ENCODE assay signal across 25 cellular contexts in the genomic region with DNA sequence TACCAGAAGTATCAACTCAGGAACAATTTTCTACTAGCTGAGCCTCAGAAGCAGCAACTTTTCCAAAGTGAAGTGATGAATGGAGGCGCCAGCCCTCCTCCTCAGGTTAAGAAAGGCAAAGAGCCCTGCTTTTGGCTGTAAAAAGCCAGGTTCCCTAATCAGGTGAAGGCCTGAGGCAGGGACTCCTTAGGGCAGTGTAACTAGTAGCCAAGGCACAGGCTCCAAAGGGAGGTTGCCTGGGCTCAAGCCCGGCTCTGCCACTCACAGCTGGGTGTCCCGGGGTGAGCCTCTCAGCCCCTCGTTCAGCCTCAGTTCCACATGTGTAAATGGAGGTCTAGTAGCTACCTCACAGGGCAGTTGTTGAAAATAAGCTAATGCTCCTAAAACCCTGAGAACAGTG. TPM values are rescaled to one million over a fixed set of nuclear protein-coding genes. Genes with fewer than 3 reads are reported as not detected.
A peak's percentile ranks its signal among the peaks of the same experiment; 100 is the strongest.
DNase-seq lines count a peak whose midpoint lies in the region; ATAC-seq, FAIRE-seq and TF ChIP-seq lines count a peak whose summit lies in the region.
"Had no signal": no experiment of that assay in that cellular context is flagged by ENCODE, and none has a peak within 500 bp of the region (broad histone marks: within the 10 kb centered on the region; RNA-seq: fewer than 3 reads in every experiment).

No MANE protein-coding gene starts in this region.

- H2AFZ ChIP-seq in fibroblast of lung (ENCODE audit: low read length): no peak overlapping the region

- in situ Hi-C loops in brain microvascular endothelial cell (cut with HindIII; ENCODE audit: low pct_ligation_motif_present, low sequenced_read_pairs): no loop called here

- DNase-seq in A549 (ENCODE audit: low read depth in 1 of 2, low spot score in 1 of 2) (peak in 1 of 2 experiments; percentile 15), H7 (peak; percentile 55), fibroblast of lung (ENCODE audit: low read depth in 2 of 2) (no peak), spleen (peak; percentile 30), brain microvascular endothelial cell (no peak), COR-L47 (lab: John Stamatoyannopoulos, UW) (no peak)
- no peak for DNase-seq in activated T-cell treated with anti-CD3 and anti-CD28 coated beads, Interleukin-2, amount 50 U/mL, for 24 hours
- DNase-seq in naive thymus-derived CD4-positive, alpha-beta T cell: no peak
- DNase-seq: activated CD8-positive, alpha-beta T cell treated with anti-CD3 and anti-CD28 coated beads, Interleukin-2, amount 10 ng/mL, durations not matched to agents 7 days and 5 days; AML-193; amniotic stem cell; Calu3; effector memory CD4-positive, alpha-beta T cell; GF-D8; hypothalamus; NCI-H187; NCI-H446; NK-92 treated with Interleukin-12 subunit alpha and Interleukin-12 subunit beta, amount 100 ng/mL, for 24 hours had no signal

- no peak overlapping the region; the same call in 2 of the 3 replicates for H3K4me3 ChIP-seq in A549
- H3K4me3 ChIP-seq in H7 (ENCODE audit: insufficient read depth, low read depth, low read length): no peak overlapping the region
- no peak overlapping the region for H3K4me3 ChIP-seq in fibroblast of lung (replicated peaks in 1 of 4; ENCODE audit: control extremely low read depth in 1 of 4, insufficient read depth in 1 of 4, low read depth in 3 of 4, low read length in 4 of 4)
- no peak overlapping the region for H3K4me3 ChIP-seq in spleen
- no peak overlapping the region for H3K4me3 ChIP-seq in brain microvascular endothelial cell (ENCODE audit: low read depth, low read length)
- no peak overlapping the region for H3K4me3 ChIP-seq in naive thymus-derived CD4-positive, alpha-beta T cell (ENCODE audit: low read length)
- H3K4me3 ChIP-seq: uterus had no signal

- POLR2A ChIA-PET in A549 (lab: Yijun Ruan, JAX): interaction anchor here (1.4 to 1.5 kb wide), 2 partner anchors 11 to 32 kb away, joined by 3 to 4 read pairs; no protein-coding TSS in a partner anchor
- POLR2A ChIA-PET in naive thymus-derived CD4-positive, alpha-beta T cell (lab: Charles Lee): no interaction called here

- TF ChIP-seq EP300 in A549 (IDR thresholded peaks at IDR 0.05): no peak

- no peak for FAIRE-seq in A549 (lab: Jason Lieb, UNC)
- FAIRE-seq: GM12892, H1 had no signal

- peaks cover 98% of the 10 kb centered on the region for H3K4me1 ChIP-seq in A549
- H3K4me1 ChIP-seq in fibroblast of lung (ENCODE audit: control insufficient read depth, extremely low read depth, insufficient read depth, low read length): peaks cover 12% of the 10 kb centered on the region
- peaks cover 9 to 33% (median 22%) of the 10 kb centered on the region in 6 donors for H3K4me1 ChIP-seq in spleen
- peaks cover 0 to 16% of the 10 kb centered on the region in 2 donors for H3K4me1 ChIP-seq in naive thymus-derived CD4-positive, alpha-beta T cell (ENCODE audit: control insufficient read depth in 2 of 2, insufficient read depth in 2 of 2, low read length in 2 of 2)
- H3K4me1 ChIP-seq: uterus had no signal

- H3K36me3 ChIP-seq in H7 (replicated peaks; ENCODE audit: control insufficient read depth, insufficient read depth, low read length): no peaks in the 10 kb centered on the region
- no peaks in the 10 kb centered on the region for H3K36me3 ChIP-seq in fibroblast of lung (ENCODE audit: control insufficient read depth, insufficient read depth, low read length)
- H3K36me3 ChIP-seq in spleen: no peaks in the 10 kb centered on the region
- H3K36me3 ChIP-seq in brain microvascular endothelial cell (replicated peaks): no peaks in the 10 kb centered on the region
- no peaks in the 10 kb centered on the region for H3K36me3 ChIP-seq in naive thymus-derived CD4-positive, alpha-beta T cell (ENCODE audit: control insufficient read depth in 2 of 3, insufficient read depth in 3 of 3, low read length in 3 of 3)
- H3K36me3 ChIP-seq: uterus had no signal

- CTCF ChIA-PET in A549 (lab: Yijun Ruan, JAX): interaction anchor here (0.7 to 9.2 kb wide), 15 partner anchors 7 to 289 kb away, joined by 3 to 207 read pairs (median 5); no protein-coding TSS in a partner anchor
- CTCF ChIA-PET in naive thymus-derived CD4-positive, alpha-beta T cell (lab: Charles Lee): interaction anchor here (0.6 to 1.2 kb wide), 2 partner anchors 9 to 48 kb away, joined by 3 to 4 read pairs; no protein-coding TSS in a partner anchor

- no peaks in the 10 kb centered on the region for H3K9me3 ChIP-seq in A549
- H3K9me3 ChIP-seq in fibroblast of lung (ENCODE audit: control insufficient read depth, insufficient read depth, low read depth, low read length): no peaks in the 10 kb centered on the region
- H3K9me3 ChIP-seq in spleen: no peaks in the 10 kb centered on the region
- no peaks in the 10 kb centered on the region for H3K9me3 ChIP-seq in naive thymus-derived CD4-positive, alpha-beta T cell (ENCODE audit: control insufficient read depth in 2 of 3, low read length in 3 of 3)
- H3K9me3 ChIP-seq: uterus had no signal

- H3K27ac ChIP-seq in A549 (peak overlapping the region; percentile 85 to 98), fibroblast of lung (ENCODE audit: insufficient read depth, low read length) (no peak overlapping the region), spleen (no peak overlapping the region), brain microvascular endothelial cell (no peak overlapping the region)
- H3K27ac ChIP-seq in naive thymus-derived CD4-positive, alpha-beta T cell (ENCODE audit: low read depth, low read length): no peak overlapping the region
- H3K27ac ChIP-seq: RWPE1 had no signal

- intact Hi-C loops in spleen (cut with DNase I; ENCODE audit: low total_unique reads): no loop called here
- intact Hi-C loops in naive thymus-derived CD4-positive, alpha-beta T cell (cut with micrococcal nuclease): no loop called here

- no peak overlapping the region for H3K27ac Mint-ChIP-seq in activated T-cell treated with anti-CD3 and anti-CD28 coated beads, Interleukin-2, amount 50 U/mL, for 24 hours
- H3K27ac Mint-ChIP-seq in naive thymus-derived CD4-positive, alpha-beta T cell: no peak overlapping the region
- H3K27ac Mint-ChIP-seq: activated CD8-positive, alpha-beta T cell treated with anti-CD3 and anti-CD28 coated beads, Interleukin-2, amount 10 ng/mL, durations not matched to agents 7 days and 5 days; activated T-helper 2 cell treated with anti-CD3 and anti-CD28 coated beads, Interferon-gamma antibody, Interleukin-2, Interleukin-4, amounts not matched to agents 10 μg/mL and 5 μg/mL and 100 μg/mL, durations not matched to agents 14 hours and 24 hours and 36 hours; IgD-negative memory B cell; stimulated activated effector memory CD8-positive, alpha-beta T cell treated with anti-CD3 and anti-CD28 coated beads, Interleukin-12 subunit alpha, Interleukin-12 subunit beta, amount 100 ng/mL, for 72 hours had no signal

- TF ChIP-seq POLR2A in A549 (IDR thresholded peaks at IDR 0.05; ENCODE audit: low read length) (no peak), spleen (IDR thresholded peaks at IDR 0.05) (no peak)

- H3K27me3 Mint-ChIP-seq in activated T-cell treated with anti-CD3 and anti-CD28 coated beads, Interleukin-2, amount 50 U/mL, for 24 hours: peaks cover 36% of the 10 kb centered on the region
- peaks cover 8 to 30% (median 22%) of the 10 kb centered on the region in 5 donors for H3K27me3 Mint-ChIP-seq in naive thymus-derived CD4-positive, alpha-beta T cell

- TF ChIP-seq CTCF in A549 (IDR thresholded peaks at IDR 0.05) (no peak), fibroblast of lung (conservative IDR thresholded peaks at IDR 0.05 in 1 of 2, IDR thresholded peaks at IDR 0.05 in 1 of 2; ENCODE audit: low read depth in 1 of 2, low read length in 2 of 2) (no peak), spleen (IDR thresholded peaks at IDR 0.05 in 8 of 11, conservative IDR thresholded peaks at IDR 0.05 in 3 of 11) (no peak), brain microvascular endothelial cell (IDR thresholded peaks at IDR 0.05; ENCODE audit: low read depth, low read length, missing control alignments) (no peak)

- H3K79me2 ChIP-seq in fibroblast of lung (ENCODE audit: control insufficient read depth, insufficient read depth, low read length): no peaks in the 10 kb centered on the region

- no peaks in the 10 kb centered on the region for H4K20me1 ChIP-seq in fibroblast of lung (ENCODE audit: control insufficient read depth, extremely low read depth, insufficient read depth, low read length)

- 67% methylated on average over 4 of the region's 4 CpGs for WGBS in A549 (ENCODE audit: missing lambda C conversion rate)
- WGBS in spleen, 5 donors: 71 to 93% (median 84%) methylated on average over 4 of the region's 4 CpGs

- H3K36me3 Mint-ChIP-seq in activated T-cell treated with anti-CD3 and anti-CD28 coated beads, Interleukin-2, amount 50 U/mL, for 24 hours (ENCODE audit: low read depth): no peaks in the 10 kb centered on the region
- no peaks in the 10 kb centered on the region for H3K36me3 Mint-ChIP-seq in naive thymus-derived CD4-positive, alpha-beta T cell
- H3K36me3 Mint-ChIP-seq: IgD-negative memory B cell had no signal

- H3K27me3 ChIP-seq in H7 (ENCODE audit: control insufficient read depth, insufficient read depth, low read length): no peaks in the 10 kb centered on the region
- H3K27me3 ChIP-seq in fibroblast of lung (ENCODE audit: control insufficient read depth, insufficient read depth, low read length): no peaks in the 10 kb centered on the region
- peaks cover 0 to 40% (median 0%) of the 10 kb centered on the region in 7 donors for H3K27me3 ChIP-seq in spleen (replicated peaks in 1 of 7)
- no peaks in the 10 kb centered on the region for H3K27me3 ChIP-seq in brain microvascular endothelial cell (replicated peaks)
- no peaks in the 10 kb centered on the region for H3K27me3 ChIP-seq in naive thymus-derived CD4-positive, alpha-beta T cell (ENCODE audit: control insufficient read depth in 2 of 2, insufficient read depth in 2 of 2, low read length in 2 of 2)
- H3K27me3 ChIP-seq: uterus had no signal

- H3K9ac ChIP-seq in fibroblast of lung (ENCODE audit: insufficient read depth, low read length): no peak overlapping the region

- ATAC-seq in A549: peak in 1 of 2 experiments; percentile 1; a peak in 2 of 6 replicates
- no peak for ATAC-seq in naive thymus-derived CD4-positive, alpha-beta T cell
- ATAC-seq: activated CD8-positive, alpha-beta T cell treated with anti-CD3 and anti-CD28 coated beads, Interleukin-2, amount 10 ng/mL, durations not matched to agents 7 days and 5 days; stimulated activated effector memory CD8-positive, alpha-beta T cell treated with anti-CD3 and anti-CD28 coated beads, Interleukin-12 subunit alpha, Interleukin-12 subunit beta, amount 100 ng/mL, for 72 hours had no signal

- peaks cover 39% of the 10 kb centered on the region for H3K4me1 Mint-ChIP-seq in activated T-cell treated with anti-CD3 and anti-CD28 coated beads, Interleukin-2, amount 50 U/mL, for 24 hours (ENCODE audit: low read depth)
- peaks cover 9 to 46% (median 31%) of the 10 kb centered on the region in 7 donors for H3K4me1 Mint-ChIP-seq in naive thymus-derived CD4-positive, alpha-beta T cell

- TF ChIP-seq RAD21 in A549 (conservative IDR thresholded peaks at IDR 0.05 in 1 of 2, IDR thresholded peaks at IDR 0.05 in 1 of 2): no peak

- H3K4me2 ChIP-seq in A549 (peak overlapping the region; percentile 92), fibroblast of lung (ENCODE audit: extremely low read depth, insufficient read depth, low read length) (peak overlapping the region; percentile 30)

- no peak overlapping the region for H3K4me3 Mint-ChIP-seq in activated T-cell treated with anti-CD3 and anti-CD28 coated beads, Interleukin-2, amount 50 U/mL, for 24 hours
- no peak overlapping the region for H3K4me3 Mint-ChIP-seq in naive thymus-derived CD4-positive, alpha-beta T cell
- H3K4me3 Mint-ChIP-seq: activated CD8-positive, alpha-beta T cell treated with anti-CD3 and anti-CD28 coated beads, Interleukin-2, amount 10 ng/mL, durations not matched to agents 7 days and 5 days; IgD-negative memory B cell; stimulated activated effector memory CD8-positive, alpha-beta T cell treated with anti-CD3 and anti-CD28 coated beads, Interleukin-12 subunit alpha, Interleukin-12 subunit beta, amount 100 ng/mL, for 72 hours had no signal

- H3K9me3 Mint-ChIP-seq in activated T-cell treated with anti-CD3 and anti-CD28 coated beads, Interleukin-2, amount 50 U/mL, for 24 hours: no peaks in the 10 kb centered on the region
- no peaks in the 10 kb centered on the region for H3K9me3 Mint-ChIP-seq in naive thymus-derived CD4-positive, alpha-beta T cell
- H3K9me3 Mint-ChIP-seq: activated T-helper 2 cell treated with anti-CD3 and anti-CD28 coated beads, Interferon-gamma antibody, Interleukin-2, Interleukin-4, amounts not matched to agents 10 μg/mL and 5 μg/mL and 100 μg/mL, durations not matched to agents 14 hours and 24 hours and 36 hours; IgD-negative memory B cell; stimulated activated effector memory CD8-positive, alpha-beta T cell treated with anti-CD3 and anti-CD28 coated beads, Interleukin-12 subunit alpha, Interleukin-12 subunit beta, amount 100 ng/mL, for 72 hours had no signal

RNA-seq across cellular contexts. Expression of a gene that starts 19.5 kb away (rescaled TPM):
- 164 and 188 TPM in 2 replicates for polyA plus RNA-seq in A549 (2011; rRNA removed)
- 177 and 263 TPM in 2 replicates for polyA plus RNA-seq in A549 (2012; cell fraction: cytosol; rRNA removed)
- polyA plus RNA-seq in A549 (2012; cell fraction: nucleus; rRNA removed): 271 and 323 TPM in 2 replicates
- polyA plus RNA-seq in A549 (2017; fragmentation: RNase III; extraction: RNeasy Plus Mini Kit Qiagen cat#74134 plus additional on column Dnase treatment): 145 to 171 TPM (median 164 TPM) in 3 replicates
- 186 and 192 TPM in 2 replicates for polyA minus RNA-seq in A549 (2011; rRNA and poly(A)+ RNA removed)
- 53.3 and 68.8 TPM in 2 replicates for total RNA-seq in H7 (2014; rRNA removed; shearing (Covaris generic))
- total RNA-seq in fibroblast of lung: 5.0 and 5.1 TPM in 2 replicates
- 4.5 and 10.6 TPM in 2 replicates for polyA plus RNA-seq in fibroblast of lung
- 6.1 and 16.1 TPM in 2 replicates for polyA plus RNA-seq in fibroblast of lung (2012)
- polyA minus RNA-seq in fibroblast of lung (ENCODE audit: low replicate concordance): 8.2 and 21.6 TPM in 2 replicates
- total RNA-seq in spleen: 10 to 100 TPM in 6 of 7 donors, 1 to 10 TPM in 1; 9.4 to 18.6 (median 13.1) TPM
- 1 to 10 TPM; 1.1 to 5.7 (median 1.8) TPM for polyA plus RNA-seq in spleen
- total RNA-seq in naive thymus-derived CD4-positive, alpha-beta T cell: 1 to 10 TPM in 1 of 5 experiments, under 1 TPM in 1, not detected in 3; 0.13 to 1.5 TPM
- not detected for polyA plus RNA-seq in naive thymus-derived CD4-positive, alpha-beta T cell
- polyA plus RNA-seq: IgD-negative memory B cell had no signal

RNA-seq across cellular contexts. Expression of a gene that starts 58.1 kb away (rescaled TPM):
- polyA plus RNA-seq in A549 (2011; rRNA removed) (43.3 and 46.6 TPM in 2 replicates), A549 (2017; fragmentation: RNase III; extraction: RNeasy Plus Mini Kit Qiagen cat#74134 plus additional on column Dnase treatment) (14.8 to 17.7 TPM (median 16.0 TPM) in 3 replicates), fibroblast of lung (11.8 and 22.3 TPM in 2 replicates), spleen (1 to 10 TPM; 2.9 to 3.7 (median 2.9) TPM)
- 12.2 and 12.7 TPM in 2 replicates for polyA plus RNA-seq in A549 (2012; cell fraction: cytosol; rRNA removed)
- 7.8 and 8.3 TPM in 2 replicates for polyA plus RNA-seq in A549 (2012; cell fraction: nucleus; rRNA removed)
- 22.8 and 30.6 TPM in 2 replicates for polyA minus RNA-seq in A549 (2011; rRNA and poly(A)+ RNA removed)
- 6.3 and 8.1 TPM in 2 replicates for total RNA-seq in H7 (2014; rRNA removed; shearing (Covaris generic))
- total RNA-seq in fibroblast of lung (5.6 and 6.1 TPM in 2 replicates), spleen (10 to 100 TPM; 24.8 to 52.2 (median 35.7) TPM)
- 6.5 and 12.2 TPM in 2 replicates for polyA plus RNA-seq in fibroblast of lung (2012)
- 1.6 and 2.8 TPM in 2 replicates for polyA minus RNA-seq in fibroblast of lung (ENCODE audit: low replicate concordance)
- total RNA-seq in naive thymus-derived CD4-positive, alpha-beta T cell: 10 to 100 TPM in 2 of 5 experiments, 1 to 10 TPM in 3; 4.7 to 15.2 (median 9.0) TPM
- 1 to 10 TPM; 6.0 to 9.7 TPM for polyA plus RNA-seq in naive thymus-derived CD4-positive, alpha-beta T cell

Comparison
In these comparisons a context has a peak if more than half of its experiments do, and no peak if none do; other contexts are left out.
1. DNase-seq: peak in H7 (single experiment) and spleen (single experiment); none in fibroblast of lung (0 of 2), brain microvascular endothelial cell (single experiment), activated T-cell treated with anti-CD3 and anti-CD28 coated beads, Interleukin-2, amount 50 U/mL, for 24 hours (single experiment), naive thymus-derived CD4-positive, alpha-beta T cell (0 of 9) and COR-L47 (single experiment).
2. H3K27ac ChIP-seq: peak in A549 (2 of 2); none in fibroblast of lung (single experiment), spleen (0 of 8), brain microvascular endothelial cell (single experiment) and naive thymus-derived CD4-positive, alpha-beta T cell (single experiment).